In genomic region chr12:114408881-114409795, GRCh38 we compare ENCODE assay signal across 10 cellular contexts. TPM values are rescaled to one million over a fixed set of nuclear protein-coding genes. Genes with fewer than 3 reads are reported as not detected.
A peak's percentile ranks its signal among the peaks of the same experiment; 100 is the strongest.
DNase-seq lines count a peak whose midpoint lies in the region; ATAC-seq lines count a peak whose summit lies in the region.
"Had no signal": no experiment of that assay in that cellular context is flagged by ENCODE, and none has a peak within 500 bp of the region (broad histone marks: within the 10 kb centered on the region; RNA-seq: fewer than 3 reads in every experiment).

No MANE protein-coding gene starts in this region.

- no peak overlapping the region for H3K27ac ChIP-seq in CD4-positive, CD25-positive, alpha-beta regulatory T cell (ENCODE audit: insufficient read depth, low read length, poor library complexity, severe bottlenecking)
- H3K27ac ChIP-seq in trophoblast cell (ENCODE audit: low read depth, low read length): no peak overlapping the region

- no peak for DNase-seq in CD4-positive, CD25-positive, alpha-beta regulatory T cell
- DNase-seq in activated CD4-positive, alpha-beta memory T cell treated with anti-CD3 and anti-CD28 coated beads for 36 hours: no peak
- DNase-seq in Right ventricle myocardium superior (peak; percentile 74), pons (ENCODE audit: low spot score) (peak; percentile 8), trophoblast cell (no peak), MV-4-11 (lab: John Stamatoyannopoulos, UW) (no peak), activated gamma-delta T cell (lab: John Stamatoyannopoulos, UW) (no peak), SHP77 treated with DMSO at 0.1 percent for 48 hours (lab: John Stamatoyannopoulos, UW) (no peak)
- DNase-seq: KBM-7 had no signal

- H3K79me2 ChIP-seq in trophoblast cell (ENCODE audit: control insufficient read depth, insufficient read depth, low read length, poor library complexity): no peaks in the 10 kb centered on the region

- POLR2A ChIA-PET in activated CD4-positive, alpha-beta memory T cell treated with anti-CD3 and anti-CD28 coated beads for 36 hours (lab: Charles Lee): no interaction called here

- H4K8ac ChIP-seq in trophoblast cell (ENCODE audit: low read depth, low read length): no peak overlapping the region

- no peaks in the 10 kb centered on the region for H3K36me3 ChIP-seq in CD4-positive, CD25-positive, alpha-beta regulatory T cell (ENCODE audit: control insufficient read depth, insufficient read depth, low read length)
- H3K36me3 ChIP-seq in trophoblast cell (ENCODE audit: control insufficient read depth in 1 of 2, insufficient read depth in 2 of 2, low read length in 2 of 2): no peaks in the 10 kb centered on the region

- H4K12ac ChIP-seq in trophoblast cell (ENCODE audit: low read depth, low read length): no peak overlapping the region

- no peak overlapping the region for H3K18ac ChIP-seq in trophoblast cell (ENCODE audit: low read length)

- peaks cover 45% of the 10 kb centered on the region for H3K27me3 ChIP-seq in CD4-positive, CD25-positive, alpha-beta regulatory T cell (ENCODE audit: control insufficient read depth, insufficient read depth, low read length)
- peaks cover 92% of the 10 kb centered on the region for H3K27me3 ChIP-seq in trophoblast cell (ENCODE audit: insufficient read depth, low read length)

- no peaks in the 10 kb centered on the region for H3K9me3 ChIP-seq in CD4-positive, CD25-positive, alpha-beta regulatory T cell (ENCODE audit: control insufficient read depth in 2 of 2, low read length in 2 of 2)
- peaks cover 12% of the 10 kb centered on the region for H3K9me3 ChIP-seq in trophoblast cell (ENCODE audit: insufficient read depth, low read depth, low read length)

- no peak overlapping the region for H2BK120ac ChIP-seq in trophoblast cell (ENCODE audit: insufficient read depth, low read length, poor library complexity)

- no peaks in the 10 kb centered on the region for H3K36me3 Mint-ChIP-seq in CD4-positive, CD25-positive, alpha-beta regulatory T cell
- no peaks in the 10 kb centered on the region for H3K36me3 Mint-ChIP-seq in activated CD4-positive, alpha-beta memory T cell treated with anti-CD3 and anti-CD28 coated beads for 36 hours

- no peak overlapping the region for H3K14ac ChIP-seq in trophoblast cell (ENCODE audit: low read length)

- H3K4me3 Mint-ChIP-seq in CD4-positive, CD25-positive, alpha-beta regulatory T cell: peak overlapping the region in 3 of 4 donors; percentile 39 to 54 (median 51)
- peak overlapping the region; percentile 20 for H3K4me3 Mint-ChIP-seq in activated CD4-positive, alpha-beta memory T cell treated with anti-CD3 and anti-CD28 coated beads for 36 hours

- H3K79me1 ChIP-seq in trophoblast cell (ENCODE audit: low read length): no peaks in the 10 kb centered on the region

- H2AK5ac ChIP-seq in trophoblast cell (ENCODE audit: low read length): no peak overlapping the region

- no peak overlapping the region for H3K4me2 ChIP-seq in trophoblast cell (ENCODE audit: low read length)

- H2BK5ac ChIP-seq in trophoblast cell (ENCODE audit: low read depth, low read length, poor library complexity): no peak overlapping the region

- H3K4me1 Mint-ChIP-seq in CD4-positive, CD25-positive, alpha-beta regulatory T cell: peaks cover 0 to 13% (median 3%) of the 10 kb centered on the region in 4 donors
- peaks cover 15% of the 10 kb centered on the region for H3K4me1 Mint-ChIP-seq in activated CD4-positive, alpha-beta memory T cell treated with anti-CD3 and anti-CD28 coated beads for 36 hours (ENCODE audit: low read depth)

- H3K9ac ChIP-seq in trophoblast cell (ENCODE audit: low read length): no peak overlapping the region

- H3K4me1 ChIP-seq in CD4-positive, CD25-positive, alpha-beta regulatory T cell (ENCODE audit: control insufficient read depth, insufficient read depth, low read length, poor library complexity, severe bottlenecking): no peaks in the 10 kb centered on the region
- H3K4me1 ChIP-seq in trophoblast cell (ENCODE audit: control insufficient read depth in 1 of 2, insufficient read depth in 2 of 2, low read length in 2 of 2): no peaks in the 10 kb centered on the region

- H2AFZ ChIP-seq in trophoblast cell (ENCODE audit: insufficient read depth, low read length, poor library complexity): no peak overlapping the region

- no peak overlapping the region for H3K27ac Mint-ChIP-seq in CD4-positive, CD25-positive, alpha-beta regulatory T cell
- no peak overlapping the region for H3K27ac Mint-ChIP-seq in activated CD4-positive, alpha-beta memory T cell treated with anti-CD3 and anti-CD28 coated beads for 36 hours

- no peak overlapping the region for H4K91ac ChIP-seq in trophoblast cell (ENCODE audit: low read depth, low read length)

- no peak overlapping the region for H2BK12ac ChIP-seq in trophoblast cell (ENCODE audit: low read length)

- no peak for ATAC-seq in CD4-positive, CD25-positive, alpha-beta regulatory T cell (ENCODE audit: low read depth in 2 of 2)
- peak; percentile 42 for ATAC-seq in Right ventricle myocardium superior (ENCODE audit: poor library complexity)

- no CpG with 5 or more reads among the region's 67 CpGs for WGBS in trophoblast cell (ENCODE audit: extremely low coverage, insufficient coverage, insufficient read length)

- H3K4me3 ChIP-seq in CD4-positive, CD25-positive, alpha-beta regulatory T cell (ENCODE audit: low read depth, low read length): no peak overlapping the region
- H3K4me3 ChIP-seq in trophoblast cell (ENCODE audit: low read depth, low read length): no peak overlapping the region

- H3K4ac ChIP-seq in trophoblast cell (ENCODE audit: low read depth, low read length): no peak overlapping the region

- intact Hi-C loops in activated CD4-positive, alpha-beta memory T cell treated with anti-CD3 and anti-CD28 coated beads for 36 hours (cut with micrococcal nuclease): loop anchor here (5.0 kb wide), 2 partner anchors 258 to 937 kb away; partner anchors contain the start of gene LHX5
- intact Hi-C loops in Right ventricle myocardium superior (cut with DNase I): no loop called here

- peaks cover 0 to 6% (median 0%) of the 10 kb centered on the region in 7 donors for H3K9me3 Mint-ChIP-seq in CD4-positive, CD25-positive, alpha-beta regulatory T cell
- H3K9me3 Mint-ChIP-seq in activated CD4-positive, alpha-beta memory T cell treated with anti-CD3 and anti-CD28 coated beads for 36 hours: no peaks in the 10 kb centered on the region

- no peak overlapping the region for H3K23ac ChIP-seq in trophoblast cell (ENCODE audit: low read length)

- peaks cover 88% of the 10 kb centered on the region for H3K27me3 Mint-ChIP-seq in CD4-positive, CD25-positive, alpha-beta regulatory T cell
- H3K27me3 Mint-ChIP-seq in activated CD4-positive, alpha-beta memory T cell treated with anti-CD3 and anti-CD28 coated beads for 36 hours: peaks cover 78% of the 10 kb centered on the region

- CTCF ChIA-PET in activated CD4-positive, alpha-beta memory T cell treated with anti-CD3 and anti-CD28 coated beads for 36 hours (lab: Charles Lee): no interaction called here

RNA-seq across cellular contexts. Expression of gene TBX5, which starts 3.2 kb away (rescaled TPM):
- total RNA-seq in CD4-positive, CD25-positive, alpha-beta regulatory T cell: not detected
- not detected for polyA plus RNA-seq in CD4-positive, CD25-positive, alpha-beta regulatory T cell
- not detected for total RNA-seq in activated CD4-positive, alpha-beta memory T cell treated with anti-CD3 and anti-CD28 coated beads for 36 hours
- total RNA-seq in Right ventricle myocardium superior: 66.6 TPM
- not detected in 2 replicates for polyA plus RNA-seq in trophoblast cell (2013)
- total RNA-seq: kidney epithelial cell had no signal

Comparison
In these comparisons a context has a peak if more than half of its experiments do, and no peak if none do; other contexts are left out.
1. DNase-seq: peak in Right ventricle myocardium superior (single experiment) and pons (single experiment); none in CD4-positive, CD25-positive, alpha-beta regulatory T cell (0 of 3), activated CD4-positive, alpha-beta memory T cell treated with anti-CD3 and anti-CD28 coated beads for 36 hours (single experiment), trophoblast cell (0 of 2), MV-4-11 (single experiment), activated gamma-delta T cell (single experiment) and SHP77 treated with DMSO at 0.1 percent for 48 hours (single experiment).
2. RNA of gene TBX5, which starts 3.2 kb away (total RNA-seq): 66.6 TPM in Right ventricle myocardium superior (single experiment); not detected in CD4-positive, CD25-positive, alpha-beta regulatory T cell (single experiment) and not detected in activated CD4-positive, alpha-beta memory T cell treated with anti-CD3 and anti-CD28 coated beads for 36 hours; every median in the first group is over 10 times any median in the second.